In genomic region chr9:22043928-22044327, GRCh38 we compare ENCODE assay signal across 24 cellular contexts. TPM values are rescaled to one million over a fixed set of nuclear protein-coding genes. Genes with fewer than 3 reads are reported as not detected.
"Had no signal": no experiment of that assay in that cellular context is flagged by ENCODE, and none has a peak within 500 bp of the region (broad histone marks: within the 10 kb centered on the region; RNA-seq: fewer than 3 reads in every experiment).

No MANE protein-coding gene starts in this region.

- DNase-seq: cortex of kidney; effector memory CD8-positive, alpha-beta T cell; gastrocnemius medialis; head of caudate nucleus; kidney; natural killer cell; sigmoid colon; stimulated activated CD4-positive, alpha-beta T cell treated with anti-CD3 and anti-CD28 coated beads, Interleukin-15, amount 100 ng/mL, for 24 hours; stimulated activated CD4-positive, alpha-beta T cell treated with anti-CD3 and anti-CD28 coated beads, Interleukin-2, amount 100 ng/mL, for 48 hours; stimulated activated naive B cell treated with anti-CD40 and anti-IgM and Interleukin-4, amounts not matched to agents 10 μg/mL and 1 μg/mL and 100 μg/mL, for 72 hours; transverse colon had no signal

- H3K36me3 Mint-ChIP-seq: memory B cell; natural killer cell; neural progenitor cell; stimulated activated naive B cell treated with anti-CD40 and anti-IgM and Interleukin-4, amounts not matched to agents 10 μg/mL and 1 μg/mL and 100 μg/mL, for 72 hours had no signal

- H3K4me1 Mint-ChIP-seq: memory B cell; natural killer cell; stimulated activated naive B cell treated with anti-CD40 and anti-IgM and Interleukin-4, amounts not matched to agents 10 μg/mL and 1 μg/mL and 100 μg/mL, for 72 hours had no signal

- H3K4me1 ChIP-seq: neural progenitor cell, prostate gland, right atrium auricular region, sigmoid colon had no signal

- H3K9me3 Mint-ChIP-seq: effector memory CD8-positive, alpha-beta T cell; memory B cell; natural killer cell; neural progenitor cell; stimulated activated naive B cell treated with anti-CD40 and anti-IgM and Interleukin-4, amounts not matched to agents 10 μg/mL and 1 μg/mL and 100 μg/mL, for 72 hours; stimulated activated naive CD8-positive, alpha-beta T cell treated with anti-CD3 and anti-CD28 coated beads, Interleukin-15, Interleukin-2, amounts not matched to agents 100 ng/mL and 50 ng/mL, for 24 hours had no signal

- H3K4me2 ChIP-seq: neural progenitor cell had no signal

- FAIRE-seq: endometrium, kidney had no signal

- H3K27me3 ChIP-seq: gastrocnemius medialis, neural progenitor cell, right atrium auricular region, transverse colon, vagina had no signal

- H3K27ac ChIP-seq: epithelial cell of prostate, gastrocnemius medialis, neural progenitor cell, prostate gland, right atrium auricular region, sigmoid colon, suprapubic skin, vagina had no signal

- H3K27me3 Mint-ChIP-seq: memory B cell had no signal

- H3K9ac ChIP-seq: neural progenitor cell had no signal

- H3K4me3 Mint-ChIP-seq: effector memory CD8-positive, alpha-beta T cell; memory B cell; natural killer cell; neural progenitor cell; stimulated activated naive B cell treated with anti-CD40 and anti-IgM and Interleukin-4, amounts not matched to agents 10 μg/mL and 1 μg/mL and 100 μg/mL, for 72 hours; stimulated activated naive CD8-positive, alpha-beta T cell treated with anti-CD3 and anti-CD28 coated beads, Interleukin-15, Interleukin-2, amounts not matched to agents 100 ng/mL and 50 ng/mL, for 24 hours had no signal

- ATAC-seq: effector memory CD8-positive, alpha-beta T cell; esophagus mucosa; gastrocnemius medialis; left lobe of liver; natural killer cell; stimulated activated naive B cell treated with anti-CD40 and anti-IgM and Interleukin-4, amounts not matched to agents 10 μg/mL and 1 μg/mL and 100 μg/mL, for 72 hours had no signal

- H3K27ac Mint-ChIP-seq: effector memory CD8-positive, alpha-beta T cell; memory B cell; natural killer cell; neural progenitor cell; stimulated activated naive B cell treated with anti-CD40 and anti-IgM and Interleukin-4, amounts not matched to agents 10 μg/mL and 1 μg/mL and 100 μg/mL, for 72 hours; stimulated activated naive CD8-positive, alpha-beta T cell treated with anti-CD3 and anti-CD28 coated beads, Interleukin-15, Interleukin-2, amounts not matched to agents 100 ng/mL and 50 ng/mL, for 24 hours had no signal

- H3K36me3 ChIP-seq: gastrocnemius medialis, neural progenitor cell, prostate gland, right atrium auricular region, sigmoid colon, suprapubic skin, transverse colon, vagina had no signal

- H2AFZ ChIP-seq: neural progenitor cell had no signal

- H3K9me3 ChIP-seq: gastrocnemius medialis, prostate gland, right atrium auricular region, sigmoid colon, suprapubic skin, transverse colon, vagina had no signal

- H3K4me3 ChIP-seq: gastrocnemius medialis, lung, neural progenitor cell, prostate gland, right atrium auricular region, sigmoid colon, suprapubic skin, transverse colon, vagina had no signal

RNA-seq across cellular contexts. Expression of gene CDKN2B, which starts 34.8 kb away (rescaled TPM):
- total RNA-seq: skeletal muscle tissue had no signal

RNA-seq across cellular contexts. Expression of gene CDKN2B-AS1, which starts 49.3 kb away (rescaled TPM):
- total RNA-seq: left lobe of liver, right atrium auricular region had no signal

RNA-seq across cellular contexts. Expression of gene CDKN2A, which starts 49.7 kb away (rescaled TPM):
- total RNA-seq: skeletal muscle tissue had no signal
